In the genomic region with DNA sequence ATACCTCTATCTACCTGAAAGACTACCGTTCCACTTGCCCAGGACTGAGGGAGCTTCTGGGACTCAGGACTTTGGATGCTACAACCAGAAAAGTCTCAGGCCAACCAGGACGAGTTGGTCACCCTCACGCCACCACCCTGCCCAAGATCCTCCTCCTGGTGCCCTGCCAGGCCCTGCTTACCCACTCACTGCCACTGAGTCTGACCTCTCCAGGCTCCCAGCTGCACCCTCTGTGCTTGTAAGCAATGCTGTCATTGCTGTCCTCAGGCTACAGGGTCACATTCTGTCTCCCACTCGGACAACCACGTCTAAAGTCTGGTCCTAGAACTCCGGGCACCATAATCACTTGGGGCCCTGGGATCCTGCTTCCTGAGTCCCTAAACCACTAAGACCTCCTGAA, we compare ENCODE assay signal across 31 cellular contexts. TPM values are rescaled to one million over a fixed set of nuclear protein-coding genes. Genes with fewer than 3 reads are reported as not detected.
DNase-seq lines count a peak whose midpoint lies in the region; ATAC-seq and TF ChIP-seq lines count a peak whose summit lies in the region.
"Had no signal": no experiment of that assay in that cellular context is flagged by ENCODE, and none has a peak within 500 bp of the region (broad histone marks: within the 10 kb centered on the region; RNA-seq: fewer than 3 reads in every experiment).

No MANE protein-coding gene starts in this region.

- H3K79me1 ChIP-seq in IMR-90 (ENCODE audit: low read depth in 1 of 2, low read length in 2 of 2), result peaks cover 29 to 68% of the 10 kb centered on the region in 2 experiments

- POLR2A ChIA-PET in IMR-90 (lab: Charles Lee; ENCODE audit: unreplicated experiment), result no interaction called here

- no peak for TF ChIP-seq RAD21 in IMR-90 (IDR thresholded peaks at IDR 0.05; ENCODE audit: low read length)

- H3K36me3 ChIP-seq in IMR-90 (ENCODE audit: control insufficient read depth, insufficient read depth, low read length) (no peaks in the 10 kb centered on the region), sigmoid colon (no peaks in the 10 kb centered on the region)
- H3K36me3 ChIP-seq: colonic mucosa, HAP-1, thoracic aorta, uterus had no signal

- no peak overlapping the region for H2BK5ac ChIP-seq in IMR-90 (ENCODE audit: low read depth, low read length, poor library complexity, severe bottlenecking)

- H3K27me3 ChIP-seq in IMR-90 (ENCODE audit: control insufficient read depth, insufficient read depth, low read length) (no peaks in the 10 kb centered on the region), right cardiac atrium (ENCODE audit: control insufficient read depth, insufficient read depth) (no peaks in the 10 kb centered on the region), sigmoid colon (no peaks in the 10 kb centered on the region)
- H3K27me3 ChIP-seq: colonic mucosa, uterus had no signal

- no peak overlapping the region for H2BK15ac ChIP-seq in IMR-90 (ENCODE audit: low read depth, low read length)

- H3K4me1 Mint-ChIP-seq in activated T-helper 1 cell treated with anti-CD3 and anti-CD28 coated beads, Interleukin-12 subunit alpha, Interleukin-12 subunit beta, Interleukin-2, Interleukin-4 antibody, amounts not matched to agents 30 ng/mL and 10 ng/mL and 1 ng/mL, durations not matched to agents 14 hours and 24 hours and 36 hours (ENCODE audit: low read depth), result no peaks in the 10 kb centered on the region
- H3K4me1 Mint-ChIP-seq: B cell had no signal

- H4K91ac ChIP-seq in IMR-90 (ENCODE audit: insufficient read depth, low read depth, low read length), result no peak overlapping the region

- H3K4me2 ChIP-seq in IMR-90 (ENCODE audit: low read depth, low read length), result no peak overlapping the region
- H3K4me2 ChIP-seq: smooth muscle cell had no signal

- peaks cover 16% of the 10 kb centered on the region for H3K9me1 ChIP-seq in IMR-90 (ENCODE audit: insufficient read depth, low read length)

- H3K4me1 ChIP-seq in IMR-90 (ENCODE audit: control insufficient read depth, insufficient read depth, low read length) (peaks cover 2% of the 10 kb centered on the region; the same call in 1 of the 2 replicates), right cardiac atrium (ENCODE audit: control insufficient read depth, insufficient read depth, low read length) (peaks cover 25% of the 10 kb centered on the region), sigmoid colon (peaks cover 0 to 50% (median 35%) of the 10 kb centered on the region in 4 donors)
- H3K4me1 ChIP-seq: colonic mucosa, HAP-1, uterus had no signal

- 0 out of 2 replicates have a peak overlapping the region, but pooled peaks have one; percentile 11 for H3K23ac ChIP-seq in IMR-90 (ENCODE audit: low read depth, low read length)

- H2AK5ac ChIP-seq in IMR-90 (ENCODE audit: low read depth, low read length), result no peak overlapping the region

- WGBS in IMR-90 (ENCODE audit: extremely low coverage in 2 of 2, insufficient read length in 1 of 2), 2 experiments, result 75% methylated on average over 4 of the region's 6 CpGs; no CpG with 5 or more reads in 1 of the 2 experiments
- WGBS in right cardiac atrium, result 70% methylated on average over 6 of the region's 6 CpGs
- 85 to 87% methylated on average over 6 of the region's 6 CpGs for WGBS in sigmoid colon, 2 donors

- no peak overlapping the region for H3K9ac ChIP-seq in IMR-90 (ENCODE audit: low read depth, low read length)

- no TSS peak for BruUV-seq in IMR-90 (replicated peaks; lab: Mats Ljungman, UMichigan)

- no peak for ATAC-seq in IMR-90 (ENCODE audit: low read depth)
- peak in 1 of 2 donors; percentile 14 for ATAC-seq in right cardiac atrium
- ATAC-seq in GM19023 (IDR thresholded peaks at IDR 0.05; ENCODE audit: unreplicated experiment), result no peak
- ATAC-seq in HG03135 (IDR thresholded peaks at IDR 0.05; ENCODE audit: unreplicated experiment), result no peak
- ATAC-seq: HepG2; naive thymus-derived CD4-positive, alpha-beta T cell; stimulated activated naive CD8-positive, alpha-beta T cell treated with anti-CD3 and anti-CD28 coated beads, Interleukin-15, Interleukin-2, amounts not matched to agents 100 U/mL and 50 U/mL, for 24 hours had no signal

- H2AK9ac ChIP-seq in IMR-90 (replicated peaks; ENCODE audit: low read depth, low read length, poor library complexity), result peak overlapping the region; percentile 39

- intact Hi-C loops in IMR-90 (cut with micrococcal nuclease), result no loop called here
- intact Hi-C loops in right cardiac atrium (cut with DNase I), result no loop called here
- intact Hi-C loops in sigmoid colon (cut with DNase I), result no loop called here
- intact Hi-C loops in activated T-helper 1 cell treated with anti-CD3 and anti-CD28 coated beads, Interleukin-12 subunit alpha, Interleukin-12 subunit beta, Interleukin-2, Interleukin-4 antibody, amounts not matched to agents 30 ng/mL and 10 ng/mL and 1 ng/mL, durations not matched to agents 14 hours and 24 hours and 36 hours (cut with micrococcal nuclease), result no loop called here

- H3K27me3 Mint-ChIP-seq in activated T-helper 1 cell treated with anti-CD3 and anti-CD28 coated beads, Interleukin-12 subunit alpha, Interleukin-12 subunit beta, Interleukin-2, Interleukin-4 antibody, amounts not matched to agents 30 ng/mL and 10 ng/mL and 1 ng/mL, durations not matched to agents 14 hours and 24 hours and 36 hours (ENCODE audit: insufficient read depth), result peaks cover 4% of the 10 kb centered on the region
- H3K27me3 Mint-ChIP-seq: activated naive CD8-positive, alpha-beta T cell; naive thymus-derived CD4-positive, alpha-beta T cell had no signal

- H3K4ac ChIP-seq in IMR-90 (ENCODE audit: low read depth, low read length), result no peak overlapping the region

- in situ Hi-C loops in IMR-90 (cut with MboI; ENCODE audit: low sequenced_read_pairs), result no loop called here

- no peak overlapping the region for H4K8ac ChIP-seq in IMR-90 (ENCODE audit: low read depth in 2 of 2, low read length in 2 of 2)

- TF ChIP-seq POLR2A in IMR-90 (IDR thresholded peaks at IDR 0.05; ENCODE audit: low read depth, low read length) (no peak), sigmoid colon (IDR thresholded peaks at IDR 0.05) (no peak)

- H4K20me1 ChIP-seq in IMR-90 (ENCODE audit: insufficient read depth, low read length), result peaks cover 28% of the 10 kb centered on the region

- no peak for TF ChIP-seq EP300 in sigmoid colon (IDR thresholded peaks at IDR 0.05)

- H3K9me3 ChIP-seq in IMR-90 (ENCODE audit: control insufficient read depth, insufficient read depth, low read length) (no peaks in the 10 kb centered on the region), right cardiac atrium (ENCODE audit: control insufficient read depth, low read length) (no peaks in the 10 kb centered on the region), sigmoid colon (no peaks in the 10 kb centered on the region)
- H3K9me3 ChIP-seq: colonic mucosa, HAP-1, thoracic aorta, uterus had no signal

- no peak overlapping the region for H2AFZ ChIP-seq in IMR-90 (replicated peaks; ENCODE audit: low read length, poor library complexity)

- H3K18ac ChIP-seq in IMR-90 (ENCODE audit: low read depth, low read length), result no peak overlapping the region

- H3K9me3 Mint-ChIP-seq in activated T-helper 1 cell treated with anti-CD3 and anti-CD28 coated beads, Interleukin-12 subunit alpha, Interleukin-12 subunit beta, Interleukin-2, Interleukin-4 antibody, amounts not matched to agents 30 ng/mL and 10 ng/mL and 1 ng/mL, durations not matched to agents 14 hours and 24 hours and 36 hours, result no peaks in the 10 kb centered on the region

- no peak for TF ChIP-seq CTCF in IMR-90 (conservative IDR thresholded peaks at IDR 0.05; ENCODE audit: low read depth, low read length)
- TF ChIP-seq CTCF in sigmoid colon (IDR thresholded peaks at IDR 0.05), result no peak

- no peak overlapping the region for H2BK120ac ChIP-seq in IMR-90 (ENCODE audit: low read depth, low read length)

- H3K27ac Mint-ChIP-seq in activated T-helper 1 cell treated with anti-CD3 and anti-CD28 coated beads, Interleukin-12 subunit alpha, Interleukin-12 subunit beta, Interleukin-2, Interleukin-4 antibody, amounts not matched to agents 30 ng/mL and 10 ng/mL and 1 ng/mL, durations not matched to agents 14 hours and 24 hours and 36 hours, result no peak overlapping the region
- H3K27ac Mint-ChIP-seq: activated naive CD8-positive, alpha-beta T cell; B cell had no signal

- H3K56ac ChIP-seq in IMR-90 (ENCODE audit: extremely low read depth, insufficient read depth, low read length), result no peak overlapping the region

- no peak overlapping the region for H4K5ac ChIP-seq in IMR-90 (ENCODE audit: low read depth, low read length)

- DNase-seq in IMR-90 (no peak), right cardiac atrium (peak in 1 of 3 donors; percentile 64), sigmoid colon (no peak), middle frontal gyrus (ENCODE audit: extremely low spot score, low spot score) (no peak)
- DNase-seq in activated T-helper 1 cell treated with anti-CD3 and anti-CD28 coated beads, Interleukin-12 subunit alpha, Interleukin-12 subunit beta, Interleukin-2, Interleukin-4 antibody, amounts not matched to agents 30 ng/mL and 10 ng/mL and 1 ng/mL, durations not matched to agents 14 hours and 24 hours and 36 hours (ENCODE audit: low spot score), result no peak
- DNase-seq: activated CD4-positive, alpha-beta T cell treated with anti-CD3 and anti-CD28 coated beads for 4 hours; activated CD8-positive, alpha-beta memory T cell treated with anti-CD3 and anti-CD28 coated beads for 24 hours; activated effector memory CD4-positive, alpha-beta T cell treated with Interleukin-2 at 50 U/mL for 16 hours; activated T-cell treated with anti-CD3 and anti-CD28 coated beads for 4 hours; colonic mucosa; DMS 273 treated with DMSO at 0.1 percent for 48 hours; effector CD8-positive, alpha-beta T cell; EL; islet precursor cell; Kasumi-1; MV-4-11; naive thymus-derived CD4-positive, alpha-beta T cell; NCI-H1436 treated with DMSO at 0.1 percent for 48 hours; NCI-H345; SHP77; stimulated activated naive CD8-positive, alpha-beta T cell treated with anti-CD3 and anti-CD28 coated beads, Interleukin-15, Interleukin-2, amounts not matched to agents 100 U/mL and 50 U/mL, for 24 hours; uterus had no signal

- H3K36me3 Mint-ChIP-seq in activated T-helper 1 cell treated with anti-CD3 and anti-CD28 coated beads, Interleukin-12 subunit alpha, Interleukin-12 subunit beta, Interleukin-2, Interleukin-4 antibody, amounts not matched to agents 30 ng/mL and 10 ng/mL and 1 ng/mL, durations not matched to agents 14 hours and 24 hours and 36 hours (ENCODE audit: low read depth), result no peaks in the 10 kb centered on the region
- H3K36me3 Mint-ChIP-seq: activated naive CD8-positive, alpha-beta T cell; naive thymus-derived CD4-positive, alpha-beta T cell had no signal

- H2BK20ac ChIP-seq in IMR-90 (ENCODE audit: low read depth, low read length), result no peak overlapping the region

- dilution Hi-C loops in IMR-90 (cut with HindIII; ENCODE audit: low sequenced_read_pairs, unreplicated experiment), result no loop called here

- no peak overlapping the region for H3K14ac ChIP-seq in IMR-90 (replicated peaks; ENCODE audit: low read depth, low read length)

- H3K27ac ChIP-seq in IMR-90 (ENCODE audit: insufficient read depth, low read length), result no peak overlapping the region
- H3K27ac ChIP-seq in cingulate gyrus (ENCODE audit: low read depth, low read length), result peak overlapping the region; percentile 54
- peak overlapping the region; percentile 43 for H3K27ac ChIP-seq in right cardiac atrium (ENCODE audit: low read length)
- H3K27ac ChIP-seq in sigmoid colon, result peak overlapping the region; percentile 32 to 68 (median 43)
- H3K27ac ChIP-seq: colonic mucosa, thoracic aorta, uterus had no signal

- H3K4me3 Mint-ChIP-seq in activated T-helper 1 cell treated with anti-CD3 and anti-CD28 coated beads, Interleukin-12 subunit alpha, Interleukin-12 subunit beta, Interleukin-2, Interleukin-4 antibody, amounts not matched to agents 30 ng/mL and 10 ng/mL and 1 ng/mL, durations not matched to agents 14 hours and 24 hours and 36 hours, result no peak overlapping the region
- H3K4me3 Mint-ChIP-seq: activated naive CD8-positive, alpha-beta T cell; B cell; naive thymus-derived CD4-positive, alpha-beta T cell had no signal

- CTCF ChIA-PET in IMR-90 (lab: Yijun Ruan, JAX), result no interaction called here

- H3K4me3 ChIP-seq in IMR-90 (ENCODE audit: insufficient read depth, low read depth, low read length) (no peak overlapping the region), right cardiac atrium (ENCODE audit: low read length) (no peak overlapping the region), sigmoid colon (no peak overlapping the region)
- H3K4me3 ChIP-seq: colonic mucosa, HAP-1, smooth muscle cell, thoracic aorta, uterus had no signal

RNA-seq across cellular contexts. Expression of gene TTC7B, which starts 9.2 kb away (rescaled TPM):
- total RNA-seq in IMR-90 (2012; rRNA removed) (16.1 and 18.1 TPM in 2 replicates), right cardiac atrium (10 to 100 TPM; 80.7 to 88.7 (median 85.5) TPM), sigmoid colon (10 to 100 TPM; 46.8 to 70.9 (median 61.2) TPM)
- polyA plus RNA-seq in IMR-90 (2012; rRNA removed) (35.3 and 42.6 TPM in 2 replicates), right cardiac atrium (38.1 TPM), sigmoid colon (1 to 10 TPM; 5.5 to 9.2 (median 6.0) TPM)
- polyA plus RNA-seq in IMR-90 (2012; cell fraction: cytosol; rRNA removed), result 26.9 and 28.3 TPM in 2 replicates
- polyA plus RNA-seq in IMR-90 (2012; cell fraction: nucleus; rRNA removed; ENCODE audit: low replicate concordance), result 30.5 and 31.5 TPM in 2 replicates
- total RNA-seq in activated T-helper 1 cell treated with anti-CD3 and anti-CD28 coated beads, Interleukin-12 subunit alpha, Interleukin-12 subunit beta, Interleukin-2, Interleukin-4 antibody, amounts not matched to agents 30 ng/mL and 10 ng/mL and 1 ng/mL, durations not matched to agents 14 hours and 24 hours and 36 hours, result 3.1 and 4.3 TPM in 2 replicates
